Comparison of ENCODE assay signal across 9 cellular contexts in the genomic region with DNA sequence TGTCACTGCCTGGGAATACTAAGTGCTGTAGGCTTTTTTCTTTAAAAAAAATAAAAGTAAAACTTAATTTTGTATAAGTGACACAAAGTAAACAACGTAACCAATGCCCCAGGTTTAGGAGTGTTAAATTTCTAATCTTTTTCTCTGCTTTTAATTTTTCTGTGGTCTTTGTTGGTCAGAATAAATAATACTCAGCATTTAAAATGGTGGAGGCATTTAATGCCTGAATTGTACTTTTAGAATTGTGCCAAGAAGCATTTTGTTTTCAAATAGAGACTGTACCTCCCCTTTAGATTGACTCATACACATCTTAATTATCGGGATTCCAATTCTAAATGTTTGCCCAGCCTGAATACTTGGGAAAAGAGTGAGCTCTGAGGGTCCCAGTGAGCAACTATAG. TPM values are rescaled to one million over a fixed set of nuclear protein-coding genes. Genes with fewer than 3 reads are reported as not detected.
A peak's percentile ranks its signal among the peaks of the same experiment; 100 is the strongest.
DNase-seq lines count a peak whose midpoint lies in the region; ATAC-seq and TF ChIP-seq lines count a peak whose summit lies in the region.
"Had no signal": no experiment of that assay in that cellular context is flagged by ENCODE, and none has a peak within 500 bp of the region (broad histone marks: within the 10 kb centered on the region; RNA-seq: fewer than 3 reads in every experiment).

No MANE protein-coding gene starts in this region.

- WGBS in body of pancreas, 2 donors, result 28 to 35% methylated on average over 2 of the region's 2 CpGs

- H3K27me3 ChIP-seq in Caco-2 (replicated peaks; ENCODE audit: control insufficient read depth, insufficient read depth, low read length) (no peaks in the 10 kb centered on the region), duodenal mucosa (ENCODE audit: control insufficient read depth in 1 of 2, insufficient read depth in 2 of 2, low read length in 2 of 2) (no peaks in the 10 kb centered on the region), neural progenitor cell (no peaks in the 10 kb centered on the region), body of pancreas (no peaks in the 10 kb centered on the region)

- H3K36me3 Mint-ChIP-seq in Caco-2 (ENCODE audit: insufficient read depth, unreplicated experiment), result peaks cover 7% of the 10 kb centered on the region
- H3K36me3 Mint-ChIP-seq in neural progenitor cell, result peaks cover 7% of the 10 kb centered on the region

- peak overlapping the region; percentile 86 for H3K4me3 ChIP-seq in Caco-2 (ENCODE audit: low read depth, low read length)
- H3K4me3 ChIP-seq in duodenal mucosa (ENCODE audit: low read depth in 1 of 2, low read length in 2 of 2), result peak overlapping the region; percentile 91 to 99
- H3K4me3 ChIP-seq in neural progenitor cell, result peak overlapping the region; percentile 58
- no peak overlapping the region for H3K4me3 ChIP-seq in body of pancreas

- intact Hi-C loops in Caco-2 (cut with micrococcal nuclease; ENCODE audit: unreplicated experiment) (loop anchor here (5.0 kb wide), 1 partner anchor 340 kb away; no protein-coding TSS in a partner anchor), body of pancreas (cut with DNase I) (no loop called here)

- no peak overlapping the region for H2AFZ ChIP-seq in neural progenitor cell (replicated peaks)

- H3K9ac ChIP-seq in duodenal mucosa (ENCODE audit: low read depth in 1 of 2, low read length in 2 of 2) (peak overlapping the region in 1 of 2 donors; percentile 95), neural progenitor cell (no peak overlapping the region)

- H3K36me3 ChIP-seq in Caco-2 (ENCODE audit: control insufficient read depth, insufficient read depth, low read length), result no peaks in the 10 kb centered on the region
- no peaks in the 10 kb centered on the region for H3K36me3 ChIP-seq in duodenal mucosa (ENCODE audit: control insufficient read depth in 1 of 2, insufficient read depth in 2 of 2, low read length in 2 of 2)
- H3K36me3 ChIP-seq in neural progenitor cell, result no peaks in the 10 kb centered on the region
- no peaks in the 10 kb centered on the region for H3K36me3 ChIP-seq in body of pancreas (replicated peaks in 1 of 2; ENCODE audit: insufficient read depth in 1 of 2, low read depth in 2 of 2)

- H3K79me2 ChIP-seq in neural progenitor cell (ENCODE audit: low read depth), result peaks cover 58% of the 10 kb centered on the region

- POLR2A ChIA-PET in Caco-2 (lab: Charles Lee), result no interaction called here

- TF ChIP-seq POLR2A in body of pancreas (IDR thresholded peaks at IDR 0.05), result no peak

- peak overlapping the region; percentile 85 for H3K4me2 ChIP-seq in neural progenitor cell

- no peaks in the 10 kb centered on the region for H3K27me3 Mint-ChIP-seq in Caco-2 (ENCODE audit: insufficient read depth, unreplicated experiment)
- no peaks in the 10 kb centered on the region for H3K27me3 Mint-ChIP-seq in neural progenitor cell (ENCODE audit: insufficient read depth, low read depth)

- no TSS peak for BruUV-seq in Caco-2 (replicated peaks; lab: Mats Ljungman, UMichigan)

- H4K20me1 ChIP-seq in neural progenitor cell (ENCODE audit: low read depth), result no peaks in the 10 kb centered on the region

- peaks cover 12% of the 10 kb centered on the region for H3F3A ChIP-seq in neural progenitor cell (ENCODE audit: low read depth)

- H3K4me1 Mint-ChIP-seq in Caco-2 (ENCODE audit: low read depth, unreplicated experiment) (peaks cover 6% of the 10 kb centered on the region), neural progenitor cell (peaks cover 19% of the 10 kb centered on the region)

- TF ChIP-seq CTCF in Caco-2 (IDR thresholded peaks at IDR 0.05; ENCODE audit: insufficient read depth in 1 of 2, low read depth in 1 of 2, low read length in 1 of 2, severe bottlenecking in 1 of 2, unreplicated experiment in 1 of 2) (no peak), neural progenitor cell (IDR thresholded peaks at IDR 0.05) (no peak), body of pancreas (IDR thresholded peaks at IDR 0.05) (no peak)

- no peak overlapping the region for H3K27ac Mint-ChIP-seq in Caco-2 (ENCODE audit: unreplicated experiment)
- H3K27ac Mint-ChIP-seq in neural progenitor cell, result no peak overlapping the region

- no peak for DNase-seq in Caco-2
- DNase-seq in NAMALWA (ENCODE audit: low spot score), result peak; percentile 30
- DNase-seq in neural progenitor cell (ENCODE audit: low spot score), result no peak
- no peak for DNase-seq in stimulated activated CD8-positive, alpha-beta memory T cell treated with anti-CD3 and anti-CD28 coated beads, Interleukin-4, amount 100 ng/mL, for 48 hours
- DNase-seq in body of pancreas, result no peak
- DNase-seq: NCI-H2107 had no signal

- CTCF ChIA-PET in Caco-2 (lab: Charles Lee), result no interaction called here

- no peaks in the 10 kb centered on the region for H3K9me3 Mint-ChIP-seq in Caco-2 (ENCODE audit: unreplicated experiment)
- no peaks in the 10 kb centered on the region for H3K9me3 Mint-ChIP-seq in neural progenitor cell

- ATAC-seq in HG03280 (IDR thresholded peaks at IDR 0.05; ENCODE audit: unreplicated experiment) (no peak), GM21360 (IDR thresholded peaks at IDR 0.05; ENCODE audit: unreplicated experiment) (no peak), body of pancreas (no peak)

- H3K4me1 ChIP-seq in Caco-2 (no peaks in the 10 kb centered on the region), duodenal mucosa (ENCODE audit: control insufficient read depth in 1 of 2, insufficient read depth in 2 of 2, low read length in 2 of 2) (peaks cover 9 to 22% of the 10 kb centered on the region in 2 donors), neural progenitor cell (peaks cover 11% of the 10 kb centered on the region), body of pancreas (peaks cover 41% of the 10 kb centered on the region)

- H3K27ac ChIP-seq in duodenal mucosa (ENCODE audit: low read depth, low read length), result no peak overlapping the region
- no peak overlapping the region for H3K27ac ChIP-seq in neural progenitor cell
- H3K27ac ChIP-seq in body of pancreas, result peak overlapping the region in 1 of 4 donors; percentile 94

- H3K4me3 Mint-ChIP-seq in Caco-2 (ENCODE audit: unreplicated experiment) (peak overlapping the region; percentile 86), neural progenitor cell (peak overlapping the region; percentile 77)

- H3K9me3 ChIP-seq in Caco-2, result no peaks in the 10 kb centered on the region
- H3K9me3 ChIP-seq in duodenal mucosa (ENCODE audit: control insufficient read depth in 1 of 2, low read length in 2 of 2), result no peaks in the 10 kb centered on the region
- no peaks in the 10 kb centered on the region for H3K9me3 ChIP-seq in neural progenitor cell (ENCODE audit: low read depth)
- no peaks in the 10 kb centered on the region for H3K9me3 ChIP-seq in body of pancreas

RNA-seq across cellular contexts. Expression of gene DMXL1, which starts 1.6 kb away (rescaled TPM):
- total RNA-seq in Caco-2 (2022) (30.0 and 33.1 TPM in 2 replicates), neural progenitor cell (ENCODE audit: low replicate concordance) (18.6 and 45.5 TPM in 2 replicates), body of pancreas (10 to 100 TPM; 40.0 to 64.9 TPM)

Comparison
In these comparisons a context has a peak if more than half of its experiments do, and no peak if none do; other contexts are left out.
1. H3K4me3 ChIP-seq: peak in Caco-2 (single experiment), duodenal mucosa (2 of 2) and neural progenitor cell (single experiment); none in body of pancreas (0 of 2).